9 cellular contexts compared by ENCODE assay signal in genomic region chr20:3000852-3001523, GRCh38. TPM values are rescaled to one million over a fixed set of nuclear protein-coding genes. Genes with fewer than 3 reads are reported as not detected.
A peak's percentile ranks its signal among the peaks of the same experiment; 100 is the strongest.
DNase-seq lines count a peak whose midpoint lies in the region; ATAC-seq, FAIRE-seq and TF ChIP-seq lines count a peak whose summit lies in the region.
"Had no signal": no experiment of that assay in that cellular context is flagged by ENCODE, and none has a peak within 500 bp of the region (broad histone marks: within the 10 kb centered on the region; RNA-seq: fewer than 3 reads in every experiment).

No MANE protein-coding gene starts in this region.

- no peaks in the 10 kb centered on the region for H3K27me3 Mint-ChIP-seq in activated CD8-positive, alpha-beta memory T cell treated with anti-CD3 and anti-CD28 coated beads, Interleukin-2, amount 10 ng/mL, durations not matched to agents 7 days and 5 days
- H3K27me3 Mint-ChIP-seq: activated naive CD4-positive, alpha-beta T cell treated with anti-CD3 and anti-CD28 coated beads, Interleukin-2, amount 50 U/mL, for 24 hours had no signal

- CTCF ChIA-PET in activated CD8-positive, alpha-beta memory T cell treated with anti-CD3 and anti-CD28 coated beads, Interleukin-2, amount 10 ng/mL, durations not matched to agents 7 days and 5 days (lab: Charles Lee): interaction anchor here (0.8 to 2.0 kb wide), 9 partner anchors 10 to 479 kb away, joined by 3 to 7 read pairs (median 3); no protein-coding TSS in a partner anchor

- peak; percentile 37 for TF ChIP-seq CTCF in NB4 (IDR thresholded peaks at IDR 0.05; ENCODE audit: low read depth, low read length)

- FAIRE-seq in frontal cortex (lab: Jason Lieb, UNC): peak; percentile 97

- H3K4me1 Mint-ChIP-seq in activated CD8-positive, alpha-beta memory T cell treated with anti-CD3 and anti-CD28 coated beads, Interleukin-2, amount 10 ng/mL, durations not matched to agents 7 days and 5 days: peaks cover 4% of the 10 kb centered on the region
- H3K4me1 Mint-ChIP-seq: activated naive CD4-positive, alpha-beta T cell treated with anti-CD3 and anti-CD28 coated beads, Interleukin-2, amount 50 U/mL, for 24 hours had no signal

- no peak for DNase-seq in activated CD8-positive, alpha-beta memory T cell treated with anti-CD3 and anti-CD28 coated beads, Interleukin-2, amount 10 ng/mL, durations not matched to agents 7 days and 5 days
- no peak for DNase-seq in activated CD8-positive, alpha-beta memory T cell treated with anti-CD3 and anti-CD28 coated beads for 24 hours
- DNase-seq in NB4 (ENCODE audit: low read depth): peak; percentile 76
- DNase-seq in SKM-1 (lab: John Stamatoyannopoulos, UW; ENCODE audit: unreplicated experiment): peak; percentile 10
- DNase-seq in frontal cortex (ENCODE audit: low spot score in 2 of 2): peak in 1 of 2 donors; percentile 52
- DNase-seq in renal cortical epithelial cell (ENCODE audit: low read depth): peak; percentile 74

- no peaks in the 10 kb centered on the region for H3K9me3 Mint-ChIP-seq in activated CD8-positive, alpha-beta memory T cell treated with anti-CD3 and anti-CD28 coated beads, Interleukin-2, amount 10 ng/mL, durations not matched to agents 7 days and 5 days (ENCODE audit: low read depth)
- H3K9me3 Mint-ChIP-seq: activated naive CD4-positive, alpha-beta T cell treated with anti-CD3 and anti-CD28 coated beads, Interleukin-2, amount 50 U/mL, for 24 hours had no signal

- no peak overlapping the region for H3K27ac Mint-ChIP-seq in activated CD8-positive, alpha-beta memory T cell treated with anti-CD3 and anti-CD28 coated beads, Interleukin-2, amount 10 ng/mL, durations not matched to agents 7 days and 5 days
- H3K27ac Mint-ChIP-seq: activated naive CD4-positive, alpha-beta T cell treated with anti-CD3 and anti-CD28 coated beads, Interleukin-2, amount 50 U/mL, for 24 hours had no signal

- no peak overlapping the region for H3K4me3 Mint-ChIP-seq in activated CD8-positive, alpha-beta memory T cell treated with anti-CD3 and anti-CD28 coated beads, Interleukin-2, amount 10 ng/mL, durations not matched to agents 7 days and 5 days
- H3K4me3 Mint-ChIP-seq: activated naive CD4-positive, alpha-beta T cell treated with anti-CD3 and anti-CD28 coated beads, Interleukin-2, amount 50 U/mL, for 24 hours had no signal

- H3K36me3 Mint-ChIP-seq in activated CD8-positive, alpha-beta memory T cell treated with anti-CD3 and anti-CD28 coated beads, Interleukin-2, amount 10 ng/mL, durations not matched to agents 7 days and 5 days: peaks cover 22% of the 10 kb centered on the region

- ATAC-seq in activated CD8-positive, alpha-beta memory T cell treated with anti-CD3 and anti-CD28 coated beads, Interleukin-2, amount 10 ng/mL, durations not matched to agents 7 days and 5 days: peak; percentile 76
- ATAC-seq in HG02840 (IDR thresholded peaks at IDR 0.05; ENCODE audit: low FRiP score, unreplicated experiment) (no peak), GM18867 (IDR thresholded peaks at IDR 0.05; ENCODE audit: unreplicated experiment) (no peak)

- H3K4me3 ChIP-seq in NB4 (ENCODE audit: low read depth, low read length): no peak overlapping the region

- no peak for TF ChIP-seq POLR2A in NB4 (IDR thresholded peaks at IDR 0.05; ENCODE audit: extremely low read depth, insufficient read length)

RNA-seq across cellular contexts. Expression of gene GNRH2, which starts 42.4 kb away (rescaled TPM):
- total RNA-seq in activated CD8-positive, alpha-beta memory T cell treated with anti-CD3 and anti-CD28 coated beads, Interleukin-2, amount 10 ng/mL, durations not matched to agents 7 days and 5 days: under 1 TPM; 0.55 to 0.63 TPM
- total RNA-seq in frontal cortex (not detected), renal cortical epithelial cell (not detected in 2 replicates)

RNA-seq across cellular contexts. Expression of gene MRPS26, which starts 44.9 kb away (rescaled TPM):
- 10 to 100 TPM; 43.0 to 46.7 TPM for total RNA-seq in activated CD8-positive, alpha-beta memory T cell treated with anti-CD3 and anti-CD28 coated beads, Interleukin-2, amount 10 ng/mL, durations not matched to agents 7 days and 5 days
- total RNA-seq in frontal cortex (36.3 TPM), renal cortical epithelial cell (31.2 and 36.6 TPM in 2 replicates)

Comparison
In these comparisons a context has a peak if more than half of its experiments do, and no peak if none do; other contexts are left out.
1. DNase-seq: peak in NB4 (single experiment), SKM-1 (single experiment) and renal cortical epithelial cell (single experiment); none in activated CD8-positive, alpha-beta memory T cell treated with anti-CD3 and anti-CD28 coated beads, Interleukin-2, amount 10 ng/mL, durations not matched to agents 7 days and 5 days (single experiment) and activated CD8-positive, alpha-beta memory T cell treated with anti-CD3 and anti-CD28 coated beads for 24 hours (single experiment).